ENCODE assay signal across 9 cellular contexts in the genomic region with DNA sequence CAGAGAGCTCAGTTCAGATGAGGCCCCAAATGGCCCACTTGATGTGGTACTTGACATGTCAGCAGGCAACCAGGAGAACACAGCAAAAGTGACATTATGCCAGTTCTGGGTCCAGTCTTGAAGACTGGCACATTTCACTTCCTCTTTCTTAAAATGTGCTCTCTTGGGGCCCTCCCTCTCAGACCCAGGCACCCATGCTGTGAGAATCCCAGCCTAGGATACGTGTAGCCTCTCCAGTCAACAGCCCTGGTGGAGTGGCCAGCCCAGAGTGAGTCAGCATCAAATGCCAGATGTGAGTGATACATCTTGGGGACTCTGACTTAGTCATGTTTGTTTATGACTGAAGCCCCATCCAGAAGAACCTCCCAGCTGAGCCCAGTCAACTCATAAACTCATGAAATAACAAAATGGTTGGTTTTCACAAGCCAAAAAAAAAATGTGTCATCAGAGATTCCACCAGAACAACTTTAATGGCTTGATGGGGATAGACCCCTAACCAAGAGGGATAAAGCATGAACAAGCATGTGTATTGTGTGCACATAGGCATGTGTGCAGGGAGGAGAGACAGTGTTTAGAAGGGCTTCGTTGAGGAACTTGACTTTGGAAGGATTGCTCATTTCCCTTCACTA.
DNase-seq lines count a peak whose midpoint lies in the region; ATAC-seq and TF ChIP-seq lines count a peak whose summit lies in the region.
"Had no signal": no experiment of that assay in that cellular context is flagged by ENCODE, and none has a peak within 500 bp of the region (broad histone marks: within the 10 kb centered on the region; RNA-seq: fewer than 3 reads in every experiment).

No MANE protein-coding gene starts in this region.

- H3K9ac ChIP-seq in adipocyte (ENCODE audit: low read length) (no peak overlapping the region), smooth muscle cell (ENCODE audit: low read depth) (no peak overlapping the region)

- CTCF ChIA-PET in activated CD8-positive, alpha-beta T cell treated with anti-CD3 and anti-CD28 coated beads for 36 hours (lab: Charles Lee): no interaction called here
- CTCF ChIA-PET in activated CD8-positive, alpha-beta T cell treated with anti-CD3 and anti-CD28 coated beads, Interleukin-2, amount 10 ng/mL, durations not matched to agents 7 days and 5 days (lab: Charles Lee): no interaction called here

- TF ChIP-seq CTCF in activated CD8-positive, alpha-beta T cell treated with anti-CD3 and anti-CD28 coated beads for 36 hours (IDR thresholded peaks at IDR 0.05): no peak
- TF ChIP-seq CTCF in smooth muscle cell (IDR thresholded peaks at IDR 0.05; ENCODE audit: borderline replicate concordance, insufficient read depth, poor library complexity, severe bottlenecking): no peak

- no peak overlapping the region for H2AFZ ChIP-seq in smooth muscle cell (ENCODE audit: low read depth)

- intact Hi-C loops in activated CD8-positive, alpha-beta T cell treated with anti-CD3 and anti-CD28 coated beads for 36 hours (cut with micrococcal nuclease): no loop called here

- peaks cover 11% of the 10 kb centered on the region for H3K36me3 Mint-ChIP-seq in activated CD8-positive, alpha-beta T cell treated with anti-CD3 and anti-CD28 coated beads for 36 hours (ENCODE audit: low read depth)
- H3K36me3 Mint-ChIP-seq in activated CD8-positive, alpha-beta T cell treated with anti-CD3 and anti-CD28 coated beads, Interleukin-2, amount 10 ng/mL, durations not matched to agents 7 days and 5 days (ENCODE audit: low read depth): peaks cover 16% of the 10 kb centered on the region

- WGBS in smooth muscle cell (ENCODE audit: low lambda C conversion rate): 89% methylated on average over 2 of the region's 2 CpGs

- peak; percentile 59 for DNase-seq in activated CD8-positive, alpha-beta T cell treated with anti-CD3 and anti-CD28 coated beads for 36 hours
- DNase-seq in activated CD8-positive, alpha-beta T cell treated with anti-CD3 and anti-CD28 coated beads, Interleukin-2, amount 10 ng/mL, durations not matched to agents 7 days and 5 days: no peak
- DNase-seq in MG63: peak; percentile 77
- DNase-seq in adipocyte (ENCODE audit: low read depth): no peak
- no peak for DNase-seq in smooth muscle cell (lab: John Stamatoyannopoulos, UW; ENCODE audit: unreplicated experiment)
- no peak for DNase-seq in NCI-H748 (lab: John Stamatoyannopoulos, UW; ENCODE audit: unreplicated experiment)
- no peak for DNase-seq in DMS79 (lab: John Stamatoyannopoulos, UW)
- DNase-seq: Peyer's patch had no signal

- H3K4me3 ChIP-seq in MG63: no peak overlapping the region
- peak overlapping the region; percentile 20 for H3K4me3 ChIP-seq in adipocyte (ENCODE audit: low read length)
- no peak overlapping the region for H3K4me3 ChIP-seq in smooth muscle cell
- H3K4me3 ChIP-seq: Peyer's patch had no signal

- H3K79me2 ChIP-seq in smooth muscle cell (ENCODE audit: low read depth): no peaks in the 10 kb centered on the region

- H3K4me1 ChIP-seq in adipocyte (ENCODE audit: control insufficient read depth, insufficient read depth, low read length): peaks cover 13% of the 10 kb centered on the region
- no peaks in the 10 kb centered on the region for H3K4me1 ChIP-seq in smooth muscle cell (ENCODE audit: low read depth)

- no peak overlapping the region for H3K4me3 Mint-ChIP-seq in activated CD8-positive, alpha-beta T cell treated with anti-CD3 and anti-CD28 coated beads for 36 hours
- no peak overlapping the region for H3K4me3 Mint-ChIP-seq in activated CD8-positive, alpha-beta T cell treated with anti-CD3 and anti-CD28 coated beads, Interleukin-2, amount 10 ng/mL, durations not matched to agents 7 days and 5 days

- peak; percentile 71 for ATAC-seq in activated CD8-positive, alpha-beta T cell treated with anti-CD3 and anti-CD28 coated beads for 36 hours
- ATAC-seq in activated CD8-positive, alpha-beta T cell treated with anti-CD3 and anti-CD28 coated beads, Interleukin-2, amount 10 ng/mL, durations not matched to agents 7 days and 5 days: no peak
- no peak for ATAC-seq in HG03469 (IDR thresholded peaks at IDR 0.05; ENCODE audit: unreplicated experiment)

- H3K27ac Mint-ChIP-seq in activated CD8-positive, alpha-beta T cell treated with anti-CD3 and anti-CD28 coated beads for 36 hours: no peak overlapping the region
- no peak overlapping the region for H3K27ac Mint-ChIP-seq in activated CD8-positive, alpha-beta T cell treated with anti-CD3 and anti-CD28 coated beads, Interleukin-2, amount 10 ng/mL, durations not matched to agents 7 days and 5 days

- H3K27ac ChIP-seq in smooth muscle cell (ENCODE audit: low read depth): peak overlapping the region; percentile 48
- H3K27ac ChIP-seq: Peyer's patch had no signal

- H3K27me3 Mint-ChIP-seq in activated CD8-positive, alpha-beta T cell treated with anti-CD3 and anti-CD28 coated beads for 36 hours: no peaks in the 10 kb centered on the region
- H3K27me3 Mint-ChIP-seq in activated CD8-positive, alpha-beta T cell treated with anti-CD3 and anti-CD28 coated beads, Interleukin-2, amount 10 ng/mL, durations not matched to agents 7 days and 5 days (ENCODE audit: low read depth): peaks cover 3% of the 10 kb centered on the region

- H3K9me3 Mint-ChIP-seq in activated CD8-positive, alpha-beta T cell treated with anti-CD3 and anti-CD28 coated beads for 36 hours: peaks cover 15% of the 10 kb centered on the region
- H3K9me3 Mint-ChIP-seq in activated CD8-positive, alpha-beta T cell treated with anti-CD3 and anti-CD28 coated beads, Interleukin-2, amount 10 ng/mL, durations not matched to agents 7 days and 5 days (ENCODE audit: insufficient read depth): peaks cover 17% of the 10 kb centered on the region

- H3K4me2 ChIP-seq in smooth muscle cell: no peak overlapping the region

- POLR2A ChIA-PET in activated CD8-positive, alpha-beta T cell treated with anti-CD3 and anti-CD28 coated beads for 36 hours (lab: Charles Lee): interaction anchor here (0.8 kb wide), 1 partner anchor 14 kb away, joined by 3 read pairs; no protein-coding TSS in a partner anchor
- POLR2A ChIA-PET in activated CD8-positive, alpha-beta T cell treated with anti-CD3 and anti-CD28 coated beads, Interleukin-2, amount 10 ng/mL, durations not matched to agents 7 days and 5 days (lab: Charles Lee): no interaction called here

- H3K36me3 ChIP-seq in MG63: no peaks in the 10 kb centered on the region
- no peaks in the 10 kb centered on the region for H3K36me3 ChIP-seq in adipocyte (ENCODE audit: control insufficient read depth, insufficient read depth, low read length, severe bottlenecking)
- H3K36me3 ChIP-seq in smooth muscle cell (ENCODE audit: low read depth): no peaks in the 10 kb centered on the region
- H3K36me3 ChIP-seq: Peyer's patch had no signal

- no peaks in the 10 kb centered on the region for H4K20me1 ChIP-seq in smooth muscle cell (ENCODE audit: low read depth)

- H3F3A ChIP-seq in smooth muscle cell (ENCODE audit: low read depth): peaks cover 13% of the 10 kb centered on the region

- peaks cover 16% of the 10 kb centered on the region for H3K9me3 ChIP-seq in MG63
- peaks cover 19% of the 10 kb centered on the region for H3K9me3 ChIP-seq in adipocyte (ENCODE audit: control insufficient read depth, low read length)
- no peaks in the 10 kb centered on the region for H3K9me3 ChIP-seq in smooth muscle cell (replicated peaks; ENCODE audit: low read depth)

- H3K27me3 ChIP-seq in MG63: no peaks in the 10 kb centered on the region
- H3K27me3 ChIP-seq in adipocyte (replicated peaks; ENCODE audit: control insufficient read depth, insufficient read depth, low read length): peaks cover 48% of the 10 kb centered on the region
- peaks cover 4% of the 10 kb centered on the region for H3K27me3 ChIP-seq in smooth muscle cell (ENCODE audit: low read depth)
- H3K27me3 ChIP-seq: Peyer's patch had no signal

- H3K4me1 Mint-ChIP-seq in activated CD8-positive, alpha-beta T cell treated with anti-CD3 and anti-CD28 coated beads for 36 hours (ENCODE audit: low read depth): peaks cover 64% of the 10 kb centered on the region
- peaks cover 51% of the 10 kb centered on the region for H3K4me1 Mint-ChIP-seq in activated CD8-positive, alpha-beta T cell treated with anti-CD3 and anti-CD28 coated beads, Interleukin-2, amount 10 ng/mL, durations not matched to agents 7 days and 5 days (ENCODE audit: low read depth)

Comparison
In these comparisons a context has a peak if more than half of its experiments do, and no peak if none do; other contexts are left out.
1. DNase-seq: peak in activated CD8-positive, alpha-beta T cell treated with anti-CD3 and anti-CD28 coated beads for 36 hours (single experiment) and MG63 (single experiment); none in activated CD8-positive, alpha-beta T cell treated with anti-CD3 and anti-CD28 coated beads, Interleukin-2, amount 10 ng/mL, durations not matched to agents 7 days and 5 days (single experiment), adipocyte (single experiment), smooth muscle cell (single experiment), NCI-H748 (single experiment) and DMS79 (single experiment).